ENCODE assay signal across 1 cellular context in the genomic region with DNA sequence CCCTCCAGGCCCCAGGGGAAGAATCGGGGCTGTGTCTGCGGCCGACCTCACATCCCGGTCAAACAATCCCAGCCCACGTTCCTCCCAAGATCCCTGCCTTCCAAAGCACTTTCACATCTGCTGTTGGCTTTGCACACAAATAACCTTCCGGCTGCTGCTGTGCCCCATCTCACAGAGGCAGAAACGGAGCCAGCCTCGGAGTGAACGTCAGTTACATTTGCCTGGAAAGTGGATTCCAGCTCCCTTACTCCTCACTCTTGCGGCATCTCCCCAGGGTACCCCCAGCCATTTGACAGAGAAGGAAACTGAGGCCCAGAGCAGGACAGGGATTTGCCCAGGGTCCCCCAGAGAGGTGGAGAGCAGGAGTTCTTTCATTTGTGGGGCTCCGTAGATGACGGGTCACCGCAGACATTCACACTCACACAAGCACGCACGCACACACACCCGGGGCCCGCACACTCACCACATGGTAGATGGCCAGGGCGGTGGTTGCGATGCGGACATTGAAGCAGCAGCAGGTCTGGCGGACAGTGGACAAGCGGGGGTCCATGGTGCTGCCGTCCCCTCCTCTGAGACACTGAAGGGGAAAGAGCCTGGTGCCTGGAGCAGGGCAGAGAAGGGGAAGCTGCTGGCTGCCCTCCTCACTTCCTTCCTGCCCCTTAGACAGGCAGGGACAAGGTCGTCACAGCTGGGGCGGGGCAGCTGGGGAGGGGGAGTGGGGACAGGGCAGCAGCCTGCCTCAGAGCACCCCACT.
TF ChIP-seq lines count a peak whose summit lies in the region.

A gene with protein sequence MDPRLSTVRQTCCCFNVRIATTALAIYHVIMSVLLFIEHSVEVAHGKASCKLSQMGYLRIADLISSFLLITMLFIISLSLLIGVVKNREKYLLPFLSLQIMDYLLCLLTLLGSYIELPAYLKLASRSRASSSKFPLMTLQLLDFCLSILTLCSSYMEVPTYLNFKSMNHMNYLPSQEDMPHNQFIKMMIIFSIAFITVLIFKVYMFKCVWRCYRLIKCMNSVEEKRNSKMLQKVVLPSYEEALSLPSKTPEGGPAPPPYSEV (minus strand): TSS at position 579 of the 754 bp plus-strand sequence. CDS start 29 bp downstream, at position 550.

TF ChIP-seq in H1, 55 proteins besides CTCF, POLR2A, EP300 and RAD21 (continued from another document):
- TF ChIP-seq, protein P1, sequence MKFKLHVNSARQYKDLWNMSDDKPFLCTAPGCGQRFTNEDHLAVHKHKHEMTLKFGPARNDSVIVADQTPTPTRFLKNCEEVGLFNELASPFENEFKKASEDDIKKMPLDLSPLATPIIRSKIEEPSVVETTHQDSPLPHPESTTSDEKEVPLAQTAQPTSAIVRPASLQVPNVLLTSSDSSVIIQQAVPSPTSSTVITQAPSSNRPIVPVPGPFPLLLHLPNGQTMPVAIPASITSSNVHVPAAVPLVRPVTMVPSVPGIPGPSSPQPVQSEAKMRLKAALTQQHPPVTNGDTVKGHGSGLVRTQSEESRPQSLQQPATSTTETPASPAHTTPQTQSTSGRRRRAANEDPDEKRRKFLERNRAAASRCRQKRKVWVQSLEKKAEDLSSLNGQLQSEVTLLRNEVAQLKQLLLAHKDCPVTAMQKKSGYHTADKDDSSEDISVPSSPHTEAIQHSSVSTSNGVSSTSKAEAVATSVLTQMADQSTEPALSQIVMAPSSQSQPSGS (IDR thresholded peaks at IDR 0.05; ENCODE audit: low read length), result no peak
- no peak for TF ChIP-seq ASH2L (IDR thresholded peaks at IDR 0.05; ENCODE audit: low read length)
- no peak for TF ChIP-seq TEAD4 (IDR thresholded peaks at IDR 0.05; ENCODE audit: low read depth, low read length)
- TF ChIP-seq, protein P2, sequence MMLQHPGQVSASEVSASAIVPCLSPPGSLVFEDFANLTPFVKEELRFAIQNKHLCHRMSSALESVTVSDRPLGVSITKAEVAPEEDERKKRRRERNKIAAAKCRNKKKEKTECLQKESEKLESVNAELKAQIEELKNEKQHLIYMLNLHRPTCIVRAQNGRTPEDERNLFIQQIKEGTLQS (IDR thresholded peaks at IDR 0.05; ENCODE audit: insufficient read depth, low read depth, low read length), result no peak
- TF ChIP-seq NRF1 (IDR thresholded peaks at IDR 0.05; ENCODE audit: low read depth, low read length), result no peak
- no peak for TF ChIP-seq RXRA (IDR thresholded peaks at IDR 0.05; ENCODE audit: insufficient read depth, low read depth, low read length)
- no peak for TF ChIP-seq EZH2 (IDR thresholded peaks at IDR 0.05; ENCODE audit: low read depth, low read length, severe bottlenecking)
- no peak for TF ChIP-seq SIRT6 (IDR thresholded peaks at IDR 0.05; ENCODE audit: low read length)
- no peak for TF ChIP-seq SIX5 (IDR thresholded peaks at IDR 0.05; ENCODE audit: low read depth, low read length)
- TF ChIP-seq NANOG (IDR thresholded peaks at IDR 0.05; ENCODE audit: insufficient read depth, low read depth, low read length, poor library complexity, severe bottlenecking), result no peak
TF ChIP-seq in H1: peak in this region for 0.
